ENCODE assay signal across 26 cellular contexts in genomic region chr15:98530570-98530969, GRCh38.
DNase-seq lines count a peak whose midpoint lies in the region; ATAC-seq and TF ChIP-seq lines count a peak whose summit lies in the region.
"Had no signal": no experiment of that assay in that cellular context is flagged by ENCODE, and none has a peak within 500 bp of the region (broad histone marks: within the 10 kb centered on the region; RNA-seq: fewer than 3 reads in every experiment).

No MANE protein-coding gene starts in this region.

- H3K9me3 Mint-ChIP-seq in activated T-cell treated with anti-CD3 and anti-CD28 coated beads, Interleukin-2, amount 50 U/mL, for 72 hours, result no peaks in the 10 kb centered on the region
- H3K9me3 Mint-ChIP-seq in stimulated activated memory B cell treated with anti-CD40 and anti-IgM and Interleukin-4, amounts not matched to agents 10 μg/mL and 1 μg/mL and 100 μg/mL, for 72 hours, result no peaks in the 10 kb centered on the region
- H3K9me3 Mint-ChIP-seq: CD14-positive monocyte, neural progenitor cell had no signal

- H3K4me2 ChIP-seq in OCI-LY3 (ENCODE audit: low read length) (peak overlapping the region; percentile 52), hepatocyte (no peak overlapping the region)
- H3K4me2 ChIP-seq: neural progenitor cell had no signal

- H3K4me3 ChIP-seq in OCI-LY3 (ENCODE audit: low read length) (peak overlapping the region; percentile 9; the same call in 1 of the 2 replicates), hepatocyte (no peak overlapping the region)
- H3K4me3 ChIP-seq: heart right ventricle, neural progenitor cell, SJCRH30, spleen, upper lobe of left lung had no signal

- H3K27ac ChIP-seq in OCI-LY3 (ENCODE audit: low read length) (no peak overlapping the region), hepatocyte (no peak overlapping the region)
- H3K27ac ChIP-seq: brain microvascular endothelial cell, heart right ventricle, neural progenitor cell, SJCRH30, upper lobe of left lung had no signal

- peaks cover 14% of the 10 kb centered on the region for H3K27me3 Mint-ChIP-seq in activated T-cell treated with anti-CD3 and anti-CD28 coated beads, Interleukin-2, amount 50 U/mL, for 72 hours (ENCODE audit: low read depth)
- H3K27me3 Mint-ChIP-seq in stimulated activated memory B cell treated with anti-CD40 and anti-IgM and Interleukin-4, amounts not matched to agents 10 μg/mL and 1 μg/mL and 100 μg/mL, for 72 hours, result peaks cover 28% of the 10 kb centered on the region

- peaks cover 5% of the 10 kb centered on the region; the same call in 1 of the 2 replicates for H4K20me1 ChIP-seq in OCI-LY3 (ENCODE audit: insufficient read depth, low read length)
- H4K20me1 ChIP-seq in hepatocyte (ENCODE audit: insufficient read depth, poor library complexity, severe bottlenecking), result no peaks in the 10 kb centered on the region

- H2AFZ ChIP-seq in OCI-LY3 (ENCODE audit: low read depth, low read length) (no peak overlapping the region), hepatocyte (no peak overlapping the region)
- H2AFZ ChIP-seq: neural progenitor cell had no signal

- peaks cover 8% of the 10 kb centered on the region for H3K4me1 Mint-ChIP-seq in activated T-cell treated with anti-CD3 and anti-CD28 coated beads, Interleukin-2, amount 50 U/mL, for 72 hours (ENCODE audit: low read depth)
- H3K4me1 Mint-ChIP-seq in stimulated activated memory B cell treated with anti-CD40 and anti-IgM and Interleukin-4, amounts not matched to agents 10 μg/mL and 1 μg/mL and 100 μg/mL, for 72 hours, result peaks cover 4% of the 10 kb centered on the region

- H3K4me3 Mint-ChIP-seq in activated T-cell treated with anti-CD3 and anti-CD28 coated beads, Interleukin-2, amount 50 U/mL, for 72 hours, result no peak overlapping the region
- H3K4me3 Mint-ChIP-seq in stimulated activated memory B cell treated with anti-CD40 and anti-IgM and Interleukin-4, amounts not matched to agents 10 μg/mL and 1 μg/mL and 100 μg/mL, for 72 hours, result no peak overlapping the region
- H3K4me3 Mint-ChIP-seq: CD14-positive monocyte, neural progenitor cell had no signal

- H3K9me3 ChIP-seq in OCI-LY3 (ENCODE audit: insufficient read depth, low read length), result no peaks in the 10 kb centered on the region
- no peaks in the 10 kb centered on the region for H3K9me3 ChIP-seq in hepatocyte (ENCODE audit: low read depth)
- H3K9me3 ChIP-seq: Caco-2, heart right ventricle, SJCRH30, spleen, upper lobe of left lung had no signal

- 73% methylated on average over 2 of the region's 2 CpGs for WGBS in hepatocyte (ENCODE audit: low lambda C conversion rate, missing lambda C conversion rate)

- no peak overlapping the region for H3K9ac ChIP-seq in OCI-LY3 (ENCODE audit: low read length)
- H3K9ac ChIP-seq: neural progenitor cell had no signal

- H3K4me1 ChIP-seq in OCI-LY3 (ENCODE audit: low read length), result peaks cover 16% of the 10 kb centered on the region
- H3K4me1 ChIP-seq in hepatocyte (ENCODE audit: insufficient read depth), result no peaks in the 10 kb centered on the region
- H3K4me1 ChIP-seq: Caco-2, heart right ventricle, neural progenitor cell, SJCRH30 had no signal

- H3K79me2 ChIP-seq in OCI-LY3 (ENCODE audit: low read length) (no peaks in the 10 kb centered on the region), hepatocyte (no peaks in the 10 kb centered on the region)

- H3K36me3 Mint-ChIP-seq in activated T-cell treated with anti-CD3 and anti-CD28 coated beads, Interleukin-2, amount 50 U/mL, for 72 hours (ENCODE audit: insufficient read depth in 2 of 2), result no peaks in the 10 kb centered on the region
- no peaks in the 10 kb centered on the region for H3K36me3 Mint-ChIP-seq in stimulated activated memory B cell treated with anti-CD40 and anti-IgM and Interleukin-4, amounts not matched to agents 10 μg/mL and 1 μg/mL and 100 μg/mL, for 72 hours
- H3K36me3 Mint-ChIP-seq: CD14-positive monocyte, neural progenitor cell had no signal

- peaks cover 45% of the 10 kb centered on the region for H3K27me3 ChIP-seq in OCI-LY3 (ENCODE audit: low read depth, low read length)
- H3K27me3 ChIP-seq in hepatocyte, result peaks cover 11% of the 10 kb centered on the region
- H3K27me3 ChIP-seq: brain microvascular endothelial cell, neural progenitor cell, upper lobe of left lung had no signal

- H3K36me3 ChIP-seq in OCI-LY3 (replicated peaks; ENCODE audit: low read depth, low read length), result no peaks in the 10 kb centered on the region
- H3K36me3 ChIP-seq in hepatocyte (replicated peaks; ENCODE audit: insufficient read depth, low read depth), result no peaks in the 10 kb centered on the region
- H3K36me3 ChIP-seq: brain microvascular endothelial cell, heart right ventricle, neural progenitor cell, SJCRH30, spleen, upper lobe of left lung had no signal

- TF ChIP-seq CTCF in OCI-LY3 (IDR thresholded peaks at IDR 0.05; ENCODE audit: low read depth, low read length) (no peak), hepatocyte (IDR thresholded peaks at IDR 0.05; ENCODE audit: poor library complexity) (no peak)

- ATAC-seq in activated T-cell treated with anti-CD3 and anti-CD28 coated beads, Interleukin-2, amount 50 U/mL, for 72 hours (replicated peaks in 1 of 2), result peak; percentile 64 to 93
- peak; percentile 71 for ATAC-seq in GM21367 (IDR thresholded peaks at IDR 0.05; ENCODE audit: unreplicated experiment)
- ATAC-seq in stimulated activated memory B cell treated with anti-CD40 and anti-IgM and Interleukin-4, amounts not matched to agents 10 μg/mL and 1 μg/mL and 100 μg/mL, for 72 hours, result peak; percentile 88
- ATAC-seq: heart right ventricle, right cardiac atrium had no signal

- peak in 1 of 2 donors; percentile 27 for DNase-seq in activated T-cell treated with anti-CD3 and anti-CD28 coated beads, Interleukin-2, amount 50 U/mL, for 72 hours
- DNase-seq in activated T-cell treated with anti-CD3 and anti-CD28 coated beads, Interleukin-2, amount 50 U/mL, for 48 hours, result no peak
- no peak for DNase-seq in NCI-H2107 (lab: John Stamatoyannopoulos, UW)
- no peak for DNase-seq in NCI-H2196 (lab: John Stamatoyannopoulos, UW; ENCODE audit: unreplicated experiment)
- no peak for DNase-seq in hepatocyte (ENCODE audit: low spot score)
- DNase-seq: activated naive CD4-positive, alpha-beta T cell treated with Interleukin-2 at 50 U/mL for 16 hours; activated T-cell treated with anti-CD3 and anti-CD28 coated beads, Interleukin-2, amount 50 U/mL, for 1 hour; amygdala; brain microvascular endothelial cell; Caco-2; foreskin melanocyte; HCEC 1CT; heart right ventricle; NCI-H146; NCI-H446 treated with DMSO at 0.1 percent for 48 hours; right cardiac atrium; SJCRH30; spleen; stimulated activated CD4-positive, alpha-beta T cell treated with anti-CD3 and anti-CD28 coated beads, Interleukin-4, amount 100 ng/mL, for 1 hour; T-helper 9 cell; upper lobe of left lung had no signal

- H3K9me2 ChIP-seq in hepatocyte (replicated peaks; ENCODE audit: insufficient read depth), result no peaks in the 10 kb centered on the region

- H3K27ac Mint-ChIP-seq in activated T-cell treated with anti-CD3 and anti-CD28 coated beads, Interleukin-2, amount 50 U/mL, for 72 hours, result no peak overlapping the region
- no peak overlapping the region for H3K27ac Mint-ChIP-seq in stimulated activated memory B cell treated with anti-CD40 and anti-IgM and Interleukin-4, amounts not matched to agents 10 μg/mL and 1 μg/mL and 100 μg/mL, for 72 hours
- H3K27ac Mint-ChIP-seq: neural progenitor cell had no signal
